In the genomic region with DNA sequence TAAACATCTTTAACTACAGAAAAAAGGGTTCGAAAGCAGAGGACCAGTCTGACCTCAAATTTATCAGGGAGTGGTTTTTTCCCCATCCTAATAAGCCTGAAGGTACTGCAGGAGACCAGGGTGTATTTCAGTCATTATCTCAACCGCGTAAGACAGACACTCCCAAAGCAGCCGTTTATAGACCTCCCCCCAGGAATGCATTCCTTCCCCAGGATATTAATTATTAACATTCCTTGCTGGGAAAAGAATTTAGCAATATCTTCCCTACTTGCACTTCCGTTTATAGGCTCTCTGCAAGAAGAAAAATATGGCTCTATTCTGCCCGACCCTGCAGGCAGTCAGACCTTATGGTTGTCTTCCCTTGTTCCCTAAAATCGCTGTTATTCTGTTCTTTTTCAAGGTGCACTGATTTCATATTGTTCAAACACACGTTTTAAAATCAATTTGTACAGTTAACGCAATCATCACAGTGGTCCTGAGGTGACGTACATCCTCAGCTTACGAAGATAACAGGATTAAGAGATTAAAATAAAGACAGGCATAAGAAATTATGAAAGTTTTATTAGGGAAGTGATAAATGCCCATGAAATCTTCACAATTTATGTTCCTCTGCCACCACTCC, we compare ENCODE assay signal across 7 cellular contexts. TPM values are rescaled to one million over a fixed set of nuclear protein-coding genes. Genes with fewer than 3 reads are reported as not detected.
DNase-seq lines count a peak whose midpoint lies in the region; ATAC-seq, FAIRE-seq and TF ChIP-seq lines count a peak whose summit lies in the region.
"Not testable (repeated sequence)": the region's sequence is repeated elsewhere in the genome, so short reads cannot be mapped to it uniquely, and the experiment has no call there.

No MANE protein-coding gene starts in this region.

- H2AK5ac ChIP-seq in mesendoderm (ENCODE audit: low read length), result not testable (repeated sequence)

- not testable (repeated sequence) for H4K5ac ChIP-seq in mesendoderm (ENCODE audit: low read length)

- TF ChIP-seq POLR2A in GM12878 (IDR thresholded peaks at IDR 0.05; ENCODE audit: low read depth, low read length); erythroblast (IDR thresholded peaks at IDR 0.05; ENCODE audit: low read length): not testable (repeated sequence)

- H3K4me3 ChIP-seq in A673 (ENCODE audit: low read depth, low read length, poor library complexity, severe bottlenecking); HEK293 (ENCODE audit: low read depth, low read length); GM12878; mesendoderm (ENCODE audit: low read length): not testable (repeated sequence)

- WGBS in GM12878 (ENCODE audit: insufficient coverage, insufficient replicate concordance, low lambda C conversion rate, missing lambda C conversion rate), result 61% methylated on average over 11 of the region's 11 CpGs
- no CpG with 5 or more reads among the region's 11 CpGs for WGBS in mesendoderm (ENCODE audit: extremely low coverage, insufficient coverage, low lambda C conversion rate)

- SMC1A ChIA-PET in GM12878 (lab: Charles Lee; ENCODE audit: uncharacterized antibody, unreplicated experiment), result not testable (repeated sequence)

- H3K56ac ChIP-seq in mesendoderm (ENCODE audit: low read length), result not testable (repeated sequence)

- H3K9ac ChIP-seq in GM12878 (ENCODE audit: control insufficient read depth, insufficient read depth, low read length); mesendoderm (ENCODE audit: low read length): not testable (repeated sequence)

- TF ChIP-seq EP300 in GM12878 (IDR thresholded peaks at IDR 0.05; ENCODE audit: borderline replicate concordance in 1 of 2, control insufficient read depth in 1 of 2, low read depth in 2 of 2, low read length in 2 of 2), result not testable (repeated sequence)

- not testable (repeated sequence) for BruUV-seq in A673 (replicated peaks; lab: Mats Ljungman, UMichigan); GM12878 (replicated peaks; lab: Mats Ljungman, UMichigan)

- H2AFZ ChIP-seq in GM12878 (ENCODE audit: control insufficient read depth, low read depth, low read length), result not testable (repeated sequence)

- CTCF ChIA-PET in A673 (lab: Charles Lee); GM12878 (lab: Yijun Ruan, JAX): not testable (repeated sequence)
- CTCF ChIA-PET in HEK293 (lab: Yijun Ruan, JAX), result interaction anchor here (0.6 kb wide), 1 partner anchor 256 kb away, joined by 3 read pairs; no protein-coding TSS in a partner anchor

- H2BK15ac ChIP-seq in mesendoderm (replicated peaks; ENCODE audit: low read depth), result not testable (repeated sequence)

- not testable (repeated sequence) for TF ChIP-seq CTCF in A673 (conservative IDR thresholded peaks at IDR 0.05; ENCODE audit: low read depth, low read length); HEK293 (tag by site-specific recombination; IDR thresholded peaks at IDR 0.05); GM12878 (IDR thresholded peaks at IDR 0.05 in 2 of 3, conservative IDR thresholded peaks at IDR 0.05 in 1 of 3; ENCODE audit: control insufficient read depth in 2 of 3, extremely low read depth in 1 of 3, insufficient read depth in 1 of 3, low read depth in 3 of 3, low read length in 3 of 3)

- H3K4me2 ChIP-seq in GM12878 (ENCODE audit: control insufficient read depth, insufficient read depth); mesendoderm (ENCODE audit: low read length): not testable (repeated sequence)

- intact Hi-C loops in A673 (cut with micrococcal nuclease; ENCODE audit: unreplicated experiment), result loop anchor here (10.0 kb wide), 1 partner anchor 48 kb away; no protein-coding TSS in a partner anchor
- intact Hi-C loops in GM12878 (cut with micrococcal nuclease; ENCODE audit: unreplicated experiment), result not testable (repeated sequence)

- H2BK5ac ChIP-seq in mesendoderm (ENCODE audit: low read length), result not testable (repeated sequence)

- H3K4me1 ChIP-seq in A673 (ENCODE audit: insufficient read depth, low read length, poor library complexity, severe bottlenecking); HEK293 (ENCODE audit: control insufficient read depth, insufficient read depth, low read length); GM12878 (ENCODE audit: control insufficient read depth, insufficient read depth, low read length); mesendoderm (ENCODE audit: control insufficient read depth, low read depth, low read length): not testable (repeated sequence)

- not testable (repeated sequence) for H3K27me3 ChIP-seq in A673 (replicated peaks; ENCODE audit: insufficient read depth, low read depth, low read length, poor library complexity); GM12878 (replicated peaks in 1 of 2; ENCODE audit: control insufficient read depth in 2 of 2, insufficient read depth in 2 of 2, low read length in 1 of 2); mesendoderm (ENCODE audit: insufficient read depth, low read length, poor library complexity)

- POLR2A ChIA-PET in A673 (lab: Charles Lee; ENCODE audit: low non-redundant PET), result interaction anchor here (0.6 kb wide), 1 partner anchor 63 kb away, joined by 12 read pairs; no protein-coding TSS in a partner anchor
- POLR2A ChIA-PET in HEK293 (lab: Yijun Ruan, JAX); GM12878 (lab: Charles Lee): not testable (repeated sequence)

- not testable (repeated sequence) for H3K36me3 ChIP-seq in A673 (ENCODE audit: insufficient read depth, low read length, poor library complexity, severe bottlenecking); HEK293 (ENCODE audit: control insufficient read depth in 2 of 2, insufficient read depth in 1 of 2, low read length in 2 of 2); GM12878 (ENCODE audit: control insufficient read depth in 2 of 2, insufficient read depth in 2 of 2, low read length in 1 of 2); mesendoderm (ENCODE audit: control insufficient read depth, insufficient read depth, low read length)

- not testable (repeated sequence) for H4K8ac ChIP-seq in mesendoderm (ENCODE audit: low read depth, low read length)

- H2BK120ac ChIP-seq in mesendoderm (ENCODE audit: low read depth, low read length), result not testable (repeated sequence)

- H3K27ac ChIP-seq in A673 (ENCODE audit: low read depth, low read length, poor library complexity, severe bottlenecking); HEK293 (ENCODE audit: extremely low read depth, low read depth, low read length); GM12878 (ENCODE audit: control insufficient read depth, insufficient read depth); mesendoderm (ENCODE audit: low read depth, low read length): not testable (repeated sequence)

- not testable (repeated sequence) for H3K79me2 ChIP-seq in GM12878 (ENCODE audit: control insufficient read depth, insufficient read depth, low read length); mesendoderm (ENCODE audit: control insufficient read depth, insufficient read depth, low read length)

- ATAC-seq in GM12878, result not testable (repeated sequence)

- peak; percentile 36 for DNase-seq in A673 (ENCODE audit: low spot score)
- DNase-seq in DMS 273 (lab: John Stamatoyannopoulos, UW; ENCODE audit: unreplicated experiment), result peak; percentile 15
- DNase-seq in OCI-M1 (lab: John Stamatoyannopoulos, UW), result peak; percentile 41
- DNase-seq in GM12878 (ENCODE audit: low read depth, low spot score), result not testable (repeated sequence)
- DNase-seq in erythroblast (lab: John Stamatoyannopoulos, UW), result peak; percentile 28 to 33
- DNase-seq in mesendoderm, result peak; percentile 24

- H3K23ac ChIP-seq in mesendoderm (ENCODE audit: low read length), result not testable (repeated sequence)

- RAD21 ChIA-PET in GM12878 (lab: Charles Lee; ENCODE audit: unreplicated experiment), result not testable (repeated sequence)

- TF ChIP-seq RAD21 in GM12878 (IDR thresholded peaks at IDR 0.05; ENCODE audit: insufficient read depth, low read depth, low read length), result not testable (repeated sequence)

- H3K4ac ChIP-seq in mesendoderm (ENCODE audit: low read depth, low read length), result not testable (repeated sequence)

- H4K20me1 ChIP-seq in GM12878 (ENCODE audit: control insufficient read depth, insufficient read depth), result not testable (repeated sequence)

- FAIRE-seq in GM12878 (lab: Jason Lieb, UNC), result not testable (repeated sequence)

- H3K79me1 ChIP-seq in mesendoderm (ENCODE audit: low read length), result not testable (repeated sequence)

- in situ Hi-C loops in GM12878 (cut with MboI), result not testable (repeated sequence)

- H3K18ac ChIP-seq in mesendoderm (ENCODE audit: low read length), result not testable (repeated sequence)

- H3K9me3 ChIP-seq in A673 (ENCODE audit: low read depth, low read length, poor library complexity, severe bottlenecking), result peaks cover 38% of the 10 kb centered on the region
- not testable (repeated sequence) for H3K9me3 ChIP-seq in HEK293 (ENCODE audit: control insufficient read depth, insufficient read depth, low read depth, low read length); GM12878 (replicated peaks; ENCODE audit: control insufficient read depth, insufficient read depth, low read length)

RNA-seq across cellular contexts. Expression of gene MSTO1, which starts 32.7 kb away (rescaled TPM):
- total RNA-seq in A673 (2021) (80.5 and 83.3 TPM in 2 replicates), GM12878 (2014; rRNA removed) (44.1 and 48.9 TPM in 2 replicates), GM12878 (2014; rRNA removed; fragmentation: Illumina TruSeq; extraction: Trizol) (32.8 and 33.7 TPM in 2 replicates), GM12878 (2021) (62.2 and 68.7 TPM in 2 replicates)
- total RNA-seq in GM12878 (2013; cell fraction: nucleolus; rRNA removed), result 89.6 and 93.3 TPM in 2 replicates
- polyA plus RNA-seq in GM12878 (2011; ENCODE audit: low read depth), result 30.7 TPM
- polyA plus RNA-seq in GM12878 (2011; rRNA removed) (12.7 and 22.2 TPM in 2 replicates), GM12878 (2014; fragmentation: Illumina TruSeq; extraction: Trizol) (44.3 and 45.7 TPM in 2 replicates), GM12878 (2014; fragmentation: Nextera tagmentation; extraction: Ambion mirVana) (10 to 100 TPM; 16.1 to 23.2 TPM), GM12878 (2014; rRNA removed) (66.1 and 69.8 TPM in 2 replicates), GM12878 (2016; fragmentation: Nextera tagmentation; extraction: Ambion mirVana) (10 to 100 TPM; 85.7 to 87.9 TPM)
- polyA plus RNA-seq in GM12878 (2011; cell fraction: cytosol; rRNA removed), result 18.9 and 26.4 TPM in 2 replicates
- 237 and 274 TPM in 2 replicates for polyA plus RNA-seq in GM12878 (2011; cell fraction: nucleus; rRNA removed)
- 36.1 and 44.0 TPM in 2 replicates for polyA plus RNA-seq in GM12878 (2012)
- 26.1 and 35.0 TPM in 2 replicates for polyA minus RNA-seq in GM12878 (2011; rRNA and poly(A)+ RNA removed)
- 9.0 and 19.4 TPM in 2 replicates for polyA minus RNA-seq in GM12878 (2011; cell fraction: cytosol; rRNA and poly(A)+ RNA removed)
- 89.7 and 163 TPM in 2 replicates for polyA minus RNA-seq in GM12878 (2011; cell fraction: nucleus; rRNA and poly(A)+ RNA removed)
- 21.4 TPM for polyA plus RNA-seq in mesendoderm (2013, experiment 1 of 2)
- 22.7 TPM for polyA plus RNA-seq in mesendoderm (2013, experiment 2 of 2)

RNA-seq across cellular contexts. Expression of gene YY1AP1, which starts 45.9 kb away (rescaled TPM):
- total RNA-seq in A673 (2021) (58.6 and 59.3 TPM in 2 replicates), GM12878 (2014; rRNA removed) (34.6 and 36.7 TPM in 2 replicates), GM12878 (2014; rRNA removed; fragmentation: Illumina TruSeq; extraction: Trizol) (37.8 and 38.4 TPM in 2 replicates), GM12878 (2021) (51.4 and 52.3 TPM in 2 replicates)
- 114 and 137 TPM in 2 replicates for total RNA-seq in GM12878 (2013; cell fraction: nucleolus; rRNA removed)
- polyA plus RNA-seq in GM12878 (2011; ENCODE audit: low read depth), result 42.5 TPM
- polyA plus RNA-seq in GM12878 (2011; rRNA removed) (112 and 118 TPM in 2 replicates), GM12878 (2014; fragmentation: Illumina TruSeq; extraction: Trizol) (76.1 and 90.7 TPM in 2 replicates), GM12878 (2014; fragmentation: Nextera tagmentation; extraction: Ambion mirVana) (10 to 100 TPM; 13.2 to 23.7 TPM), GM12878 (2014; rRNA removed) (50.8 and 51.3 TPM in 2 replicates), GM12878 (2016; fragmentation: Nextera tagmentation; extraction: Ambion mirVana) (10 to 100 TPM; 39.3 to 41.8 TPM)
- 89.8 and 106 TPM in 2 replicates for polyA plus RNA-seq in GM12878 (2011; cell fraction: cytosol; rRNA removed)
- 87.6 and 105 TPM in 2 replicates for polyA plus RNA-seq in GM12878 (2011; cell fraction: nucleus; rRNA removed)
- polyA plus RNA-seq in GM12878 (2012), result 45.2 and 52.5 TPM in 2 replicates
- 92.4 and 144 TPM in 2 replicates for polyA minus RNA-seq in GM12878 (2011; rRNA and poly(A)+ RNA removed)
- polyA minus RNA-seq in GM12878 (2011; cell fraction: cytosol; rRNA and poly(A)+ RNA removed), result 32.6 and 38.9 TPM in 2 replicates
- polyA minus RNA-seq in GM12878 (2011; cell fraction: nucleus; rRNA and poly(A)+ RNA removed), result 24.2 and 32.8 TPM in 2 replicates
- polyA plus RNA-seq in mesendoderm (2013, experiment 1 of 2), result 43.1 TPM
- polyA plus RNA-seq in mesendoderm (2013, experiment 2 of 2), result 42.0 TPM

RNA-seq across cellular contexts. Expression of gene DAP3, which starts 46.2 kb away (rescaled TPM):
- total RNA-seq in A673 (2021) (183 and 205 TPM in 2 replicates), GM12878 (2014; rRNA removed) (60.0 and 61.3 TPM in 2 replicates), GM12878 (2014; rRNA removed; fragmentation: Illumina TruSeq; extraction: Trizol) (116 and 125 TPM in 2 replicates), GM12878 (2021) (127 TPM in 2 replicates)
- total RNA-seq in GM12878 (2013; cell fraction: nucleolus; rRNA removed), result 110 and 123 TPM in 2 replicates
- polyA plus RNA-seq in GM12878 (2011; ENCODE audit: low read depth), result 61.3 TPM
- polyA plus RNA-seq in GM12878 (2011; rRNA removed) (223 and 228 TPM in 2 replicates), GM12878 (2014; fragmentation: Illumina TruSeq; extraction: Trizol) (184 and 197 TPM in 2 replicates), GM12878 (2014; fragmentation: Nextera tagmentation; extraction: Ambion mirVana) (100 to 1,000 TPM; 149 to 175 TPM), GM12878 (2014; rRNA removed) (154 and 160 TPM in 2 replicates), GM12878 (2016; fragmentation: Nextera tagmentation; extraction: Ambion mirVana) (100 to 1,000 TPM; 117 to 128 TPM)
- polyA plus RNA-seq in GM12878 (2011; cell fraction: cytosol; rRNA removed), result 143 and 162 TPM in 2 replicates
- polyA plus RNA-seq in GM12878 (2011; cell fraction: nucleus; rRNA removed), result 143 and 150 TPM in 2 replicates
- 86.2 and 93.3 TPM in 2 replicates for polyA plus RNA-seq in GM12878 (2012)
- polyA minus RNA-seq in GM12878 (2011; rRNA and poly(A)+ RNA removed), result 151 and 163 TPM in 2 replicates
- 47.7 and 53.9 TPM in 2 replicates for polyA minus RNA-seq in GM12878 (2011; cell fraction: cytosol; rRNA and poly(A)+ RNA removed)
- 73.6 and 102 TPM in 2 replicates for polyA minus RNA-seq in GM12878 (2011; cell fraction: nucleus; rRNA and poly(A)+ RNA removed)
- polyA plus RNA-seq in mesendoderm (2013, experiment 1 of 2), result 107 TPM
- 109 TPM for polyA plus RNA-seq in mesendoderm (2013, experiment 2 of 2)
